In genomic region chr13:27117947-27118346, GRCh38 we compare ENCODE assay signal across 1 cellular context.
TF ChIP-seq lines count a peak whose summit lies in the region.

No MANE protein-coding gene starts in this region.

TF ChIP-seq in GM23338, 12 proteins besides CTCF, POLR2A, EP300 and RAD21 (continued from another document):
- TF ChIP-seq, protein P1, sequence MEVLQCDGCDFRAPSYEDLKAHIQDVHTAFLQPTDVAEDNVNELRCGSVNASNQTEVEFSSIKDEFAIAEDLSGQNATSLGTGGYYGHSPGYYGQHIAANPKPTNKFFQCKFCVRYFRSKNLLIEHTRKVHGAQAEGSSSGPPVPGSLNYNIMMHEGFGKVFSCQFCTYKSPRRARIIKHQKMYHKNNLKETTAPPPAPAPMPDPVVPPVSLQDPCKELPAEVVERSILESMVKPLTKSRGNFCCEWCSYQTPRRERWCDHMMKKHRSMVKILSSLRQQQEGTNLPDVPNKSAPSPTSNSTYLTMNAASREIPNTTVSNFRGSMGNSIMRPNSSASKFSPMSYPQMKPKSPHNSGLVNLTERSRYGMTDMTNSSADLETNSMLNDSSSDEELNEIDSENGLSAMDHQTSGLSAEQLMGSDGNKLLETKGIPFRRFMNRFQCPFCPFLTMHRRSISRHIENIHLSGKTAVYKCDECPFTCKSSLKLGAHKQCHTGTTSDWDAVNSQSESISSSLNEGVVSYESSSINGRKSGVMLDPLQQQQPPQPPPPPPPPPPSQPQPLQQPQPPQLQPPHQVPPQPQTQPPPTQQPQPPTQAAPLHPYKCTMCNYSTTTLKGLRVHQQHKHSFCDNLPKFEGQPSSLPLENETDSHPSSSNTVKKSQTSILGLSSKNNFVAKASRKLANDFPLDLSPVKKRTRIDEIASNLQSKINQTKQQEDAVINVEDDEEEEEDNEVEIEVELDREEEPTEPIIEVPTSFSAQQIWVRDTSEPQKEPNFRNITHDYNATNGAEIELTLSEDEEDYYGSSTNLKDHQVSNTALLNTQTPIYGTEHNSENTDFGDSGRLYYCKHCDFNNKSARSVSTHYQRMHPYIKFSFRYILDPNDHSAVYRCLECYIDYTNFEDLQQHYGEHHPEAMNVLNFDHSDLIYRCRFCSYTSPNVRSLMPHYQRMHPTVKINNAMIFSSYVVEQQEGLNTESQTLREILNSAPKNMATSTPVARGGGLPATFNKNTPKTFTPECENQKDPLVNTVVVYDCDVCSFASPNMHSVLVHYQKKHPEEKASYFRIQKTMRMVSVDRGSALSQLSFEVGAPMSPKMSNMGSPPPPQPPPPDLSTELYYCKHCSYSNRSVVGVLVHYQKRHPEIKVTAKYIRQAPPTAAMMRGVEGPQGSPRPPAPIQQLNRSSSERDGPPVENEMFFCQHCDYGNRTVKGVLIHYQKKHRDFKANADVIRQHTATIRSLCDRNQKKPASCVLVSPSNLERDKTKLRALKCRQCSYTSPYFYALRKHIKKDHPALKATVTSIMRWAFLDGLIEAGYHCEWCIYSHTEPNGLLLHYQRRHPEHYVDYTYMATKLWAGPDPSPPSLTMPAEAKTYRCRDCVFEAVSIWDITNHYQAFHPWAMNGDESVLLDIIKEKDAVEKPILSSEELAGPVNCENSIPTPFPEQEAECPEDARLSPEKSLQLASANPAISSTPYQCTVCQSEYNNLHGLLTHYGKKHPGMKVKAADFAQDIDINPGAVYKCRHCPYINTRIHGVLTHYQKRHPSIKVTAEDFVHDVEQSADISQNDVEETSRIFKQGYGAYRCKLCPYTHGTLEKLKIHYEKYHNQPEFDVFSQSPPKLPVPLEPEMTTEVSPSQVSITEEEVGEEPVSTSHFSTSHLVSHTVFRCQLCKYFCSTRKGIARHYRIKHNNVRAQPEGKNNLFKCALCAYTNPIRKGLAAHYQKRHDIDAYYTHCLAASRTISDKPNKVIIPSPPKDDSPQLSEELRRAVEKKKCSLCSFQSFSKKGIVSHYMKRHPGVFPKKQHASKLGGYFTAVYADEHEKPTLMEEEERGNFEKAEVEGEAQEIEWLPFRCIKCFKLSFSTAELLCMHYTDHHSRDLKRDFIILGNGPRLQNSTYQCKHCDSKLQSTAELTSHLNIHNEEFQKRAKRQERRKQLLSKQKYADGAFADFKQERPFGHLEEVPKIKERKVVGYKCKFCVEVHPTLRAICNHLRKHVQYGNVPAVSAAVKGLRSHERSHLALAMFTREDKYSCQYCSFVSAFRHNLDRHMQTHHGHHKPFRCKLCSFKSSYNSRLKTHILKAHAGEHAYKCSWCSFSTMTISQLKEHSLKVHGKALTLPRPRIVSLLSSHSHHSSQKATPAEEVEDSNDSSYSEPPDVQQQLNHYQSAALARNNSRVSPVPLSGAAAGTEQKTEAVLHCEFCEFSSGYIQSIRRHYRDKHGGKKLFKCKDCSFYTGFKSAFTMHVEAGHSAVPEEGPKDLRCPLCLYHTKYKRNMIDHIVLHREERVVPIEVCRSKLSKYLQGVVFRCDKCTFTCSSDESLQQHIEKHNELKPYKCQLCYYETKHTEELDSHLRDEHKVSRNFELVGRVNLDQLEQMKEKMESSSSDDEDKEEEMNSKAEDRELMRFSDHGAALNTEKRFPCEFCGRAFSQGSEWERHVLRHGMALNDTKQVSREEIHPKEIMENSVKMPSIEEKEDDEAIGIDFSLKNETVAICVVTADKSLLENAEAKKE (CRISPR knock-in tag; IDR thresholded peaks at IDR 0.05): no peak
- TF ChIP-seq NANOG (IDR thresholded peaks at IDR 0.05; ENCODE audit: borderline replicate concordance): no peak
- no peak for TF ChIP-seq STAT1 (IDR thresholded peaks at IDR 0.05; ENCODE audit: unreplicated experiment)
- no peak for TF ChIP-seq JUNB (IDR thresholded peaks at IDR 0.05; ENCODE audit: unreplicated experiment)
- no peak for TF ChIP-seq POLR2AphosphoS5 (IDR thresholded peaks at IDR 0.05; ENCODE audit: low read depth)
TF ChIP-seq in GM23338: peak in this region for 0.
